In the genomic region with DNA sequence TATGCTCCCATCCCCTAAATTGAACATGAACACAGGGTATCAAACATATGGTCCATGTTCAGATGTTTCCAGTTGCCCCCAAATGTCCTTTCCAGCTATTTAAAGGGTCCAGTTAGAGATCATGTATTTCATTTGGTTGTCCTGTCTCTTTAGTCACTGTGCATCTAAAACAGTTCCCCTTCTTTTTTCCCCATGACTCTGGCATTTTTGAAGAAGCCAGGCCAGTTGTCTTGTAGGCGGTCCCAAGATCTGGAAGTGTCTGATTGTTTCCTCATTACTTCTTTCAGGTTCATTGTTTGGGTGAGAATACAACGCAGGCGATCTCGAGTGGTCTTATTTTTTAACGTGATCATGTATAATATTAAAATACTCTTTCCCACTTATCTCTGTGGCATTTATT, we compare ENCODE assay signal across 1 cellular context.
TF ChIP-seq lines count a peak whose summit lies in the region.

No MANE protein-coding gene starts in this region.

TF ChIP-seq in K562, 482 proteins besides CTCF, POLR2A, EP300 and RAD21:
- TF ChIP-seq SPI1 (IDR thresholded peaks at IDR 0.05; ENCODE audit: borderline replicate concordance, low read depth, low read length) (peak; percentile 36; the same call in 1 of the 2 replicates), KAT8 (IDR thresholded peaks at IDR 0.05; ENCODE audit: low read depth) (no peak), ZKSCAN3 (CRISPR knock-in tag; IDR thresholded peaks at IDR 0.05) (no peak), NEUROD1 (IDR thresholded peaks at IDR 0.05; ENCODE audit: borderline replicate concordance, low read depth, low read length, partially characterized antibody) (no peak), NFE2 (IDR thresholded peaks at IDR 0.05; ENCODE audit: low read depth) (0 out of 2 replicates have a peak, but pooled peaks have one; percentile 3)
TF ChIP-seq in K562: peak in this region for 2.
